Comparison of ENCODE assay signal across 8 cellular contexts in the genomic region with DNA sequence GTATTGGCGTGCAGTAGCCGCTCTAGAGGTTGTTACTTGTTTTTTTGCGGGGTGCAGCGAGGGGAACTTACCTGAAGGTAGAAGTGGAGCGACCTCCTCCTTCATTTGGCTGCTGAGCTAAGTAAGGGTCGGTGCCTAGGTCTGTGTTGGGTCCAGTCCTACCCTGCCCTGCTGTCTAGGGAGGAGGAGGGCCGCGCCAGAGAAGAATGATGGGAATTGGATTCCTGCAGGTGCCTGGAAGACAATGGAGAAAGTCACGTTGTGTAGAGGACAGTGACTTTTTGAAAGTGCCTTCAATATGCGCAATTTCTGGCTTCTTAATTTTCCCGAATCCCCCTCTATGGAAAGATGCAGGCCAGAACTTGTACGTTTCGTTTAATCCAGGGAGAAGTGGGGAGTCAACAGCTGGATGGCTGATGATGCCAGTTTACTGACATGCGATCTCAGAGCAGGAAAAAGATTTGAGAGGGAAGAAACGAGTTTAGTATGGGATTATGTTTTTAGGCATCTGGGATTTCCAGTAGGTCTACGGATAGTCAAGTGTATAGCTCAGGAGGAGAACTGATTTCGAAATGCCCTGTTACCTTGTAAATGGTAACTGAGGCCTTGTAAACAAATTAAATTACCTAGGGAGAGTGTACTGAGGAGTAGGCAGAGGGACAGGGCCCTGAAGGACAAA. TPM values are rescaled to one million over a fixed set of nuclear protein-coding genes. Genes with fewer than 3 reads are reported as not detected.
A peak's percentile ranks its signal among the peaks of the same experiment; 100 is the strongest.
DNase-seq lines count a peak whose midpoint lies in the region; ATAC-seq and TF ChIP-seq lines count a peak whose summit lies in the region.

No MANE protein-coding gene starts in this region.

- H3K4me3 ChIP-seq in DND-41 (ENCODE audit: low read depth in 1 of 2, low read length in 2 of 2) = peak overlapping the region; percentile 94 to 97
- peak overlapping the region; percentile 75 to 99 for H3K4me3 ChIP-seq in foreskin fibroblast (ENCODE audit: low read depth in 1 of 2, low read length in 2 of 2)

- no peaks in the 10 kb centered on the region for H3K9me3 ChIP-seq in DND-41 (ENCODE audit: insufficient read depth, low read length, severe bottlenecking)

- H3K9ac ChIP-seq in DND-41 (ENCODE audit: low read depth, low read length) = peak overlapping the region; percentile 84

- peak overlapping the region; percentile 97 for H3K4me2 ChIP-seq in DND-41 (ENCODE audit: insufficient read depth, low read length)

- H3K79me2 ChIP-seq in DND-41 (ENCODE audit: insufficient read depth, low read length) = peaks cover 49% of the 10 kb centered on the region

- DNase-seq in DND-41 = no peak
- DNase-seq in foreskin fibroblast = peak in 1 of 2 donors; percentile 27
- peak; percentile 28 for DNase-seq in pons (ENCODE audit: low spot score)
- no peak for DNase-seq in SIG-M5 treated with dmso at 0.1 percent for 504 hours (lab: John Stamatoyannopoulos, UW; ENCODE audit: unreplicated experiment)
- no peak for DNase-seq in HT-29 (ENCODE audit: low spot score)

- H3K27ac ChIP-seq in DND-41 (ENCODE audit: low read length) = peak overlapping the region; percentile 88
- peak overlapping the region; percentile 87 for H3K27ac ChIP-seq in VCaP

- peaks cover 4% of the 10 kb centered on the region; the same call in 1 of the 2 replicates for H4K20me1 ChIP-seq in DND-41 (ENCODE audit: insufficient read depth, low read length)

- no peak for ATAC-seq in DND-41 (ENCODE audit: insufficient read depth, low read depth)
- peak; percentile 2 for ATAC-seq in HG02623 (IDR thresholded peaks at IDR 0.05; ENCODE audit: unreplicated experiment)
- no peak for ATAC-seq in GM19397 (IDR thresholded peaks at IDR 0.05; ENCODE audit: unreplicated experiment)

- peak overlapping the region; percentile 98 for H2AFZ ChIP-seq in DND-41 (ENCODE audit: low read depth, low read length)

- H3K4me1 ChIP-seq in DND-41 (ENCODE audit: insufficient read depth, low read length) = peaks cover 37% of the 10 kb centered on the region

- no peak for TF ChIP-seq CTCF in DND-41 (IDR thresholded peaks at IDR 0.05; ENCODE audit: borderline replicate concordance, extremely low read depth, low read length, poor library complexity, severe bottlenecking)
- no peak for TF ChIP-seq CTCF in VCaP (conservative IDR thresholded peaks at IDR 0.05)
- no peak for TF ChIP-seq CTCF in foreskin fibroblast (IDR thresholded peaks at IDR 0.05; ENCODE audit: low read depth, low read length)

- no peaks in the 10 kb centered on the region for H3K27me3 ChIP-seq in DND-41 (ENCODE audit: insufficient read depth, low read length, poor library complexity)

- H3K36me3 ChIP-seq in DND-41 (ENCODE audit: insufficient read depth, low read length) = peaks cover 6% of the 10 kb centered on the region

RNA-seq across cellular contexts. Expression of a gene that starts 0.7 kb away (rescaled TPM):
- 24.8 and 25.4 TPM in 2 replicates for total RNA-seq in HT-29 (2014; rRNA removed; shearing (Covaris generic))
